12 cellular contexts compared by ENCODE assay signal in the genomic region with DNA sequence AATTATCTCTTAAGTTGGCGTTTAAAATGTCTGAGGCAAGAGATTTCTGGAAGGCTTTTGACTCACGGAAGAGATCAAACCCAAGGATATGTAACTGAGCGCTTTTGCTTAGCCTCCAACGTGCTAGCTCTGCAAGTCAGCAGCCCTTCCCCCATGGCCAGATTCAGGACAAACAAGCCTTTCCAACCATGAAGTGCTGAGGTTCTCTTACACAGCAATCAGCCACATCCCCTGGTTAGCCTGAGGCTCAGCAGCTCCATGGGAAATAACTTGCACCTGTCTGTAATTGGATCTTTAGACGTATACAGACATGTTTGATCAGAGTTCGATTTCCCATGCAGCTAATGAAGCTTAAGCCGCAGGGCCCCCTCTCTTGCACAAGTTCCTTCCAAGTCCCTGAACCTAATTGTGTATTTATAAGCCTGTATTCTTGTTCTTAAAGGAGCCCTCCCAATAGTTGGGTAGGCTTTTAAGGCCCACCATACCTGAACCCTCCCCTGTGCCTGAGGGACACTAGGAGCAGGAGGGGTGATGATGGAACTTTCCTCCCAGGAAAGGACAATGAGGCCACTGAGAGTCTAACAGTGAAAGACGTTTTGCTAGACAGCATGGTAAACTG. TPM values are rescaled to one million over a fixed set of nuclear protein-coding genes. Genes with fewer than 3 reads are reported as not detected.
DNase-seq lines count a peak whose midpoint lies in the region; ATAC-seq and TF ChIP-seq lines count a peak whose summit lies in the region.
"Had no signal": no experiment of that assay in that cellular context is flagged by ENCODE, and none has a peak within 500 bp of the region (broad histone marks: within the 10 kb centered on the region; RNA-seq: fewer than 3 reads in every experiment).

No MANE protein-coding gene starts in this region.

- H3K36me3 ChIP-seq in CD8-positive, alpha-beta T cell (ENCODE audit: insufficient read depth, low read length): no peaks in the 10 kb centered on the region
- H3K36me3 ChIP-seq: upper lobe of left lung had no signal

- H3K4me1 Mint-ChIP-seq in activated naive CD8-positive, alpha-beta T cell treated with anti-CD3 and anti-CD28 coated beads, Interleukin-2, amount 50 U/mL, for 24 hours: peaks cover 20% of the 10 kb centered on the region
- H3K4me1 Mint-ChIP-seq in CD8-positive, alpha-beta T cell (ENCODE audit: low read depth): peaks cover 25% of the 10 kb centered on the region

- no peaks in the 10 kb centered on the region for H3K27me3 ChIP-seq in CD8-positive, alpha-beta T cell (ENCODE audit: insufficient read depth, low read length)
- H3K27me3 ChIP-seq: upper lobe of left lung had no signal

- H3K27ac ChIP-seq in CD8-positive, alpha-beta T cell (ENCODE audit: low read depth, low read length): no peak overlapping the region
- H3K27ac ChIP-seq: upper lobe of left lung had no signal

- H3K4me3 Mint-ChIP-seq in activated naive CD8-positive, alpha-beta T cell treated with anti-CD3 and anti-CD28 coated beads, Interleukin-2, amount 50 U/mL, for 24 hours: no peak overlapping the region
- no peak overlapping the region for H3K4me3 Mint-ChIP-seq in CD8-positive, alpha-beta T cell

- H3K36me3 Mint-ChIP-seq in activated naive CD8-positive, alpha-beta T cell treated with anti-CD3 and anti-CD28 coated beads, Interleukin-2, amount 50 U/mL, for 24 hours (ENCODE audit: low read depth): peaks cover 2% of the 10 kb centered on the region
- peaks cover 3% of the 10 kb centered on the region for H3K36me3 Mint-ChIP-seq in CD8-positive, alpha-beta T cell

- H3K4me1 ChIP-seq in CD8-positive, alpha-beta T cell (ENCODE audit: insufficient read depth, low read length): peaks cover 23% of the 10 kb centered on the region

- intact Hi-C loops in CD8-positive, alpha-beta T cell (cut with DNase I, micrococcal nuclease): loop anchor here (2.0 to 10.0 kb wide), 11 partner anchors 281 to 1663 kb away; a partner anchor contains a TSS

- H3K4me3 ChIP-seq in CD8-positive, alpha-beta T cell (ENCODE audit: low read depth, low read length): no peak overlapping the region
- H3K4me3 ChIP-seq: upper lobe of left lung had no signal

- CTCF ChIA-PET in CD8-positive, alpha-beta T cell (lab: Charles Lee): no interaction called here

- POLR2A ChIA-PET in CD8-positive, alpha-beta T cell (lab: Charles Lee): no interaction called here

- TF ChIP-seq CTCF in CD8-positive, alpha-beta T cell (IDR thresholded peaks at IDR 0.05): no peak

- no peaks in the 10 kb centered on the region for H3K9me3 ChIP-seq in CD8-positive, alpha-beta T cell (ENCODE audit: low read length)
- H3K9me3 ChIP-seq: upper lobe of left lung had no signal

- H3K27ac Mint-ChIP-seq in activated naive CD8-positive, alpha-beta T cell treated with anti-CD3 and anti-CD28 coated beads, Interleukin-2, amount 50 U/mL, for 24 hours: no peak overlapping the region
- H3K27ac Mint-ChIP-seq in CD8-positive, alpha-beta T cell: no peak overlapping the region

- DNase-seq in DMS153 (lab: John Stamatoyannopoulos, UW): peak; percentile 80
- peak; percentile 60 for DNase-seq in NCI-H1417 treated with DMSO at 0.1 percent for 48 hours (lab: John Stamatoyannopoulos, UW)
- peak; percentile 89 for DNase-seq in NCI-H345 treated with DMSO at 0.1 percent for 48 hours (lab: John Stamatoyannopoulos, UW; ENCODE audit: unreplicated experiment)
- no peak for DNase-seq in activated naive CD8-positive, alpha-beta T cell treated with anti-CD3 and anti-CD28 coated beads, Interleukin-2, amount 50 U/mL, for 24 hours
- no peak for DNase-seq in CD8-positive, alpha-beta T cell
- DNase-seq in cerebellar nuclear complex (lab: John Stamatoyannopoulos, UW): no peak
- DNase-seq: aorta, cortex of kidney, NCI-H774, upper lobe of left lung had no signal

- ATAC-seq in esophagus mucosa (peak; percentile 51), GM21619 (IDR thresholded peaks at IDR 0.05; ENCODE audit: unreplicated experiment) (no peak)
- ATAC-seq in activated naive CD8-positive, alpha-beta T cell treated with anti-CD3 and anti-CD28 coated beads, Interleukin-2, amount 50 U/mL, for 24 hours: no peak
- ATAC-seq in CD8-positive, alpha-beta T cell: no peak

- H3K9me3 Mint-ChIP-seq in activated naive CD8-positive, alpha-beta T cell treated with anti-CD3 and anti-CD28 coated beads, Interleukin-2, amount 50 U/mL, for 24 hours: no peaks in the 10 kb centered on the region
- no peaks in the 10 kb centered on the region for H3K9me3 Mint-ChIP-seq in CD8-positive, alpha-beta T cell

- no peaks in the 10 kb centered on the region for H3K27me3 Mint-ChIP-seq in activated naive CD8-positive, alpha-beta T cell treated with anti-CD3 and anti-CD28 coated beads, Interleukin-2, amount 50 U/mL, for 24 hours
- no peaks in the 10 kb centered on the region for H3K27me3 Mint-ChIP-seq in CD8-positive, alpha-beta T cell (ENCODE audit: low read depth)

RNA-seq across cellular contexts. Expression of a gene that starts 2.1 kb away (rescaled TPM):
- 33.8 TPM for total RNA-seq in esophagus mucosa
- 10 to 100 TPM; 26.8 to 31.5 TPM for total RNA-seq in CD8-positive, alpha-beta T cell

Comparison
In these comparisons a context has a peak if more than half of its experiments do, and no peak if none do; other contexts are left out.
1. DNase-seq: peak in DMS153 (single experiment), NCI-H1417 treated with DMSO at 0.1 percent for 48 hours (single experiment) and NCI-H345 treated with DMSO at 0.1 percent for 48 hours (single experiment); none in activated naive CD8-positive, alpha-beta T cell treated with anti-CD3 and anti-CD28 coated beads, Interleukin-2, amount 50 U/mL, for 24 hours (single experiment), CD8-positive, alpha-beta T cell (0 of 7) and cerebellar nuclear complex (0 of 2).